16 cellular contexts compared by ENCODE assay signal in genomic region chr4:8345946-8346814, GRCh38.
"Had no signal": no experiment of that assay in that cellular context is flagged by ENCODE, and none has a peak within 500 bp of the region (broad histone marks: within the 10 kb centered on the region; RNA-seq: fewer than 3 reads in every experiment).

No MANE protein-coding gene starts in this region.

- H3K4me1 ChIP-seq: colonic mucosa, neural progenitor cell, parathyroid adenoma, upper lobe of right lung had no signal

- H3K27me3 ChIP-seq: colonic mucosa, neural progenitor cell, testis, upper lobe of right lung had no signal

- H3K9me3 ChIP-seq: colonic mucosa, SK-N-SH, testis, upper lobe of right lung had no signal

- ATAC-seq: upper lobe of right lung had no signal

- H3K4me2 ChIP-seq: neural progenitor cell, SK-N-SH had no signal

- H3K27ac ChIP-seq: colonic mucosa, neural progenitor cell, parathyroid adenoma, skin epidermis, testis, upper lobe of right lung had no signal

- H3K36me3 ChIP-seq: colonic mucosa, neural progenitor cell, upper lobe of right lung had no signal

- DNase-seq: activated CD4-positive, CD25-positive, alpha-beta regulatory T cell treated with anti-CD3 and anti-CD28 coated beads, Interleukin-2, amount 50 U/mL, for 72 hours; activated naive CD4-positive, alpha-beta T cell treated with anti-CD3 and anti-CD28 coated beads, Interleukin-2, amount 50 U/mL, for 16 hours; colonic mucosa; effector CD8-positive, alpha-beta T cell; foreskin fibroblast; naive B cell; stimulated activated CD4-positive, alpha-beta T cell treated with anti-CD3 and anti-CD28 coated beads, Interleukin-4, amount 100 ng/mL, for 24 hours; stimulated activated naive CD4-positive, alpha-beta T cell treated with Interleukin-2 at 50 U/mL for 16 hours; T-helper 1 cell; T1000; testis; upper lobe of right lung had no signal

- H2AFZ ChIP-seq: neural progenitor cell, parathyroid adenoma had no signal

- H3K9ac ChIP-seq: neural progenitor cell, parathyroid adenoma, SK-N-SH had no signal

- H3K79me2 ChIP-seq: parathyroid adenoma had no signal

- H3K4me3 ChIP-seq: colonic mucosa, neural progenitor cell, skin epidermis, upper lobe of right lung had no signal
